ENCODE assay signal across 8 cellular contexts in genomic region chr6:153032255-153032882, GRCh38. TPM values are rescaled to one million over a fixed set of nuclear protein-coding genes. Genes with fewer than 3 reads are reported as not detected.
DNase-seq lines count a peak whose midpoint lies in the region; ATAC-seq, FAIRE-seq and TF ChIP-seq lines count a peak whose summit lies in the region.

No MANE protein-coding gene starts in this region.

- TF ChIP-seq POLR2A in GM12878 (IDR thresholded peaks at IDR 0.05; ENCODE audit: low read depth, low read length), result no peak
- no peak for TF ChIP-seq POLR2A in right lobe of liver (IDR thresholded peaks at IDR 0.05)

- peak; percentile 35; the same call in 1 of the 2 replicates for TF ChIP-seq RAD21 in GM12878 (IDR thresholded peaks at IDR 0.05; ENCODE audit: insufficient read depth, low read depth, low read length)

- no peak overlapping the region for H3K4me3 Mint-ChIP-seq in stimulated activated effector memory CD8-positive, alpha-beta T cell treated with anti-CD3 and anti-CD28 coated beads, Interleukin-12 subunit alpha, Interleukin-12 subunit beta, amount 100 ng/mL, for 72 hours
- no peak overlapping the region for H3K4me3 Mint-ChIP-seq in activated naive CD4-positive, alpha-beta T cell treated with anti-CD3 and anti-CD28 coated beads, Interleukin-2, amount 10 ng/mL, durations not matched to agents 7 days and 5 days

- in situ Hi-C loops in GM12878 (cut with MboI), result loop anchor here (10.0 kb wide), 1 partner anchor 482 kb away; no protein-coding TSS in a partner anchor

- peak; percentile 46; the same call in 2 of the 3 replicates for ATAC-seq in GM12878
- ATAC-seq in right lobe of liver, result peak in 3 of 4 donors; percentile 31 to 72 (median 46)
- no peak for ATAC-seq in HG03565 (IDR thresholded peaks at IDR 0.05; ENCODE audit: unreplicated experiment)
- no peak for ATAC-seq in stimulated activated effector memory CD8-positive, alpha-beta T cell treated with anti-CD3 and anti-CD28 coated beads, Interleukin-12 subunit alpha, Interleukin-12 subunit beta, amount 100 ng/mL, for 72 hours

- H3K4me3 ChIP-seq in GM06990 (replicated peaks; ENCODE audit: low read depth, low read length) (no peak overlapping the region), Loucy (ENCODE audit: low read length, poor library complexity, severe bottlenecking) (no peak overlapping the region), GM12878 (no peak overlapping the region), right lobe of liver (no peak overlapping the region)

- no peak overlapping the region for H3K4me2 ChIP-seq in Loucy (ENCODE audit: low read depth, low read length, poor library complexity, severe bottlenecking)
- no peak overlapping the region for H3K4me2 ChIP-seq in GM12878 (ENCODE audit: control insufficient read depth, insufficient read depth)

- no peaks in the 10 kb centered on the region for H3K4me1 Mint-ChIP-seq in stimulated activated effector memory CD8-positive, alpha-beta T cell treated with anti-CD3 and anti-CD28 coated beads, Interleukin-12 subunit alpha, Interleukin-12 subunit beta, amount 100 ng/mL, for 72 hours
- H3K4me1 Mint-ChIP-seq in activated naive CD4-positive, alpha-beta T cell treated with anti-CD3 and anti-CD28 coated beads, Interleukin-2, amount 10 ng/mL, durations not matched to agents 7 days and 5 days, result no peaks in the 10 kb centered on the region

- H3K9ac ChIP-seq in Loucy (ENCODE audit: low read depth, low read length, poor library complexity, severe bottlenecking) (no peak overlapping the region), GM12878 (ENCODE audit: control insufficient read depth, insufficient read depth, low read length) (no peak overlapping the region)

- peak; percentile 3 for DNase-seq in GM06990 (ENCODE audit: extremely low read depth, insufficient read length)
- DNase-seq in GM12878 (ENCODE audit: low read depth, low spot score), result no peak
- DNase-seq in right lobe of liver, result no peak
- no peak for DNase-seq in stimulated activated effector memory CD8-positive, alpha-beta T cell treated with anti-CD3 and anti-CD28 coated beads, Interleukin-12 subunit alpha, Interleukin-12 subunit beta, amount 100 ng/mL, for 72 hours (ENCODE audit: low spot score in 2 of 2)
- no peak for DNase-seq in HPDE6-E6E7 (ENCODE audit: extremely low spot score)
- DNase-seq in activated naive CD4-positive, alpha-beta T cell treated with anti-CD3 and anti-CD28 coated beads, Interleukin-2, amount 10 ng/mL, durations not matched to agents 7 days and 5 days, result no peak

- H3K9me3 ChIP-seq in Loucy (ENCODE audit: insufficient read depth, low read depth, low read length) (no peaks in the 10 kb centered on the region), GM12878 (replicated peaks; ENCODE audit: control insufficient read depth, insufficient read depth, low read length) (no peaks in the 10 kb centered on the region), right lobe of liver (no peaks in the 10 kb centered on the region)

- H3K27me3 ChIP-seq in GM06990 (replicated peaks; ENCODE audit: control insufficient read depth, insufficient read depth, low read length) (no peaks in the 10 kb centered on the region), Loucy (ENCODE audit: insufficient read depth, low read length, poor library complexity, severe bottlenecking) (no peaks in the 10 kb centered on the region), GM12878 (replicated peaks in 1 of 2; ENCODE audit: control insufficient read depth in 2 of 2, insufficient read depth in 2 of 2, low read length in 1 of 2) (peaks cover 0 to 3% of the 10 kb centered on the region in 2 experiments; a peak in 1 of 4 replicates), right lobe of liver (no peaks in the 10 kb centered on the region)

- no peaks in the 10 kb centered on the region for H3K4me1 ChIP-seq in Loucy (ENCODE audit: insufficient read depth, low read length, poor library complexity, severe bottlenecking)
- H3K4me1 ChIP-seq in GM12878 (ENCODE audit: control insufficient read depth, insufficient read depth, low read length), result no peaks in the 10 kb centered on the region
- H3K4me1 ChIP-seq in right lobe of liver, result peaks cover 0 to 5% (median 0%) of the 10 kb centered on the region in 4 donors

- H3K27ac ChIP-seq in GM12878 (ENCODE audit: control insufficient read depth, insufficient read depth) (no peak overlapping the region), right lobe of liver (no peak overlapping the region)

- BruUV-seq in GM12878 (replicated peaks; lab: Mats Ljungman, UMichigan), result no TSS peak

- H2AFZ ChIP-seq in Loucy (ENCODE audit: low read length) (0 out of 2 replicates have a peak overlapping the region, but pooled peaks have one; percentile 41), GM12878 (ENCODE audit: control insufficient read depth, low read depth, low read length) (no peak overlapping the region)

- CTCF ChIA-PET in GM12878 (lab: Yijun Ruan, JAX), result interaction anchor here (0.7 to 3.9 kb wide), 16 partner anchors 9 to 916 kb away, joined by 3 to 30 read pairs (median 4); no protein-coding TSS in a partner anchor
- CTCF ChIA-PET in activated naive CD4-positive, alpha-beta T cell treated with anti-CD3 and anti-CD28 coated beads, Interleukin-2, amount 10 ng/mL, durations not matched to agents 7 days and 5 days (lab: Charles Lee), result interaction anchor here (1.2 kb wide), 1 partner anchor 916 kb away, joined by 3 read pairs; no protein-coding TSS in a partner anchor

- H3K9me2 ChIP-seq in Loucy (replicated peaks; ENCODE audit: low read depth, low read length), result no peaks in the 10 kb centered on the region

- WGBS in GM12878 (ENCODE audit: insufficient coverage, insufficient replicate concordance, low lambda C conversion rate, missing lambda C conversion rate), result 55% methylated on average over 9 of the region's 9 CpGs
- 52% methylated on average over 9 of the region's 9 CpGs for WGBS in right lobe of liver (ENCODE audit: insufficient coverage, low coverage, low lambda C conversion rate, missing lambda C conversion rate)

- TF ChIP-seq EP300 in GM12878 (IDR thresholded peaks at IDR 0.05; ENCODE audit: borderline replicate concordance in 1 of 2, control insufficient read depth in 1 of 2, low read depth in 2 of 2, low read length in 2 of 2), result no peak

- no peaks in the 10 kb centered on the region for H3K9me3 Mint-ChIP-seq in stimulated activated effector memory CD8-positive, alpha-beta T cell treated with anti-CD3 and anti-CD28 coated beads, Interleukin-12 subunit alpha, Interleukin-12 subunit beta, amount 100 ng/mL, for 72 hours
- H3K9me3 Mint-ChIP-seq in activated naive CD4-positive, alpha-beta T cell treated with anti-CD3 and anti-CD28 coated beads, Interleukin-2, amount 10 ng/mL, durations not matched to agents 7 days and 5 days, result no peaks in the 10 kb centered on the region

- RAD21 ChIA-PET in GM12878 (lab: Charles Lee; ENCODE audit: unreplicated experiment), result interaction anchor here (0.7 to 1.1 kb wide), 9 partner anchors 9 to 1014 kb away, joined by 3 to 9 read pairs (median 3); no protein-coding TSS in a partner anchor

- no peaks in the 10 kb centered on the region for H3F3A ChIP-seq in Loucy (ENCODE audit: low read depth)

- H3K79me2 ChIP-seq in Loucy (ENCODE audit: insufficient read depth, low read length), result no peaks in the 10 kb centered on the region
- no peaks in the 10 kb centered on the region for H3K79me2 ChIP-seq in GM12878 (ENCODE audit: control insufficient read depth, insufficient read depth, low read length)

- FAIRE-seq in GM12878 (lab: Jason Lieb, UNC), result no peak

- no peak overlapping the region for H3K27ac Mint-ChIP-seq in stimulated activated effector memory CD8-positive, alpha-beta T cell treated with anti-CD3 and anti-CD28 coated beads, Interleukin-12 subunit alpha, Interleukin-12 subunit beta, amount 100 ng/mL, for 72 hours
- no peak overlapping the region for H3K27ac Mint-ChIP-seq in activated naive CD4-positive, alpha-beta T cell treated with anti-CD3 and anti-CD28 coated beads, Interleukin-2, amount 10 ng/mL, durations not matched to agents 7 days and 5 days

- H4K20me1 ChIP-seq in Loucy (ENCODE audit: insufficient read depth, low read length, poor library complexity, severe bottlenecking) (no peaks in the 10 kb centered on the region), GM12878 (ENCODE audit: control insufficient read depth, insufficient read depth) (no peaks in the 10 kb centered on the region)

- H3K36me3 Mint-ChIP-seq in stimulated activated effector memory CD8-positive, alpha-beta T cell treated with anti-CD3 and anti-CD28 coated beads, Interleukin-12 subunit alpha, Interleukin-12 subunit beta, amount 100 ng/mL, for 72 hours, result no peaks in the 10 kb centered on the region
- H3K36me3 Mint-ChIP-seq in activated naive CD4-positive, alpha-beta T cell treated with anti-CD3 and anti-CD28 coated beads, Interleukin-2, amount 10 ng/mL, durations not matched to agents 7 days and 5 days, result no peaks in the 10 kb centered on the region

- POLR2A ChIA-PET in GM12878 (lab: Charles Lee), result interaction anchor here (0.7 kb wide), 1 partner anchor 54 kb away, joined by 3 read pairs; no protein-coding TSS in a partner anchor

- H3K36me3 ChIP-seq in GM06990 (ENCODE audit: control insufficient read depth, insufficient read depth, low read length) (no peaks in the 10 kb centered on the region), Loucy (ENCODE audit: insufficient read depth, low read length) (no peaks in the 10 kb centered on the region), GM12878 (ENCODE audit: control insufficient read depth in 2 of 2, insufficient read depth in 2 of 2, low read length in 1 of 2) (no peaks in the 10 kb centered on the region), right lobe of liver (no peaks in the 10 kb centered on the region)

- peaks cover 6% of the 10 kb centered on the region for H3K27me3 Mint-ChIP-seq in activated naive CD4-positive, alpha-beta T cell treated with anti-CD3 and anti-CD28 coated beads, Interleukin-2, amount 10 ng/mL, durations not matched to agents 7 days and 5 days

- intact Hi-C loops in GM12878 (cut with micrococcal nuclease; ENCODE audit: unreplicated experiment), result loop anchor here (1.0 to 10.0 kb wide), 4 partner anchors 202 to 912 kb away; no protein-coding TSS in a partner anchor
- intact Hi-C loops in right lobe of liver (cut with DNase I), result loop anchor here (10.0 kb wide), 1 partner anchor 482 kb away; no protein-coding TSS in a partner anchor

- SMC1A ChIA-PET in GM12878 (lab: Charles Lee; ENCODE audit: uncharacterized antibody, unreplicated experiment), result interaction anchor here (0.6 to 1.3 kb wide), 7 partner anchors 58 to 480 kb away, joined by 3 to 7 read pairs (median 3); no protein-coding TSS in a partner anchor

- TF ChIP-seq CTCF in GM06990 (IDR thresholded peaks at IDR 0.05; ENCODE audit: insufficient read depth, low read length, poor library complexity, severe bottlenecking) (peak; percentile 26), Loucy (conservative IDR thresholded peaks at IDR 0.05; ENCODE audit: low read length) (peak; percentile 78), GM12878 (IDR thresholded peaks at IDR 0.05 in 2 of 3, conservative IDR thresholded peaks at IDR 0.05 in 1 of 3; ENCODE audit: control insufficient read depth in 2 of 3, extremely low read depth in 1 of 3, insufficient read depth in 1 of 3, low read depth in 3 of 3, low read length in 3 of 3) (peak in 2 of 3 experiments; percentile 13; a peak in 3 of 6 replicates), right lobe of liver (IDR thresholded peaks at IDR 0.05) (peak; percentile 43 to 55 (median 50))

RNA-seq across cellular contexts. Expression of gene MTRF1L, which starts 29.9 kb away (rescaled TPM):
- 47.7 and 51.3 TPM in 2 replicates for total RNA-seq in GM12878 (2013; cell fraction: nucleolus; rRNA removed)
- total RNA-seq in GM12878 (2014; rRNA removed) (12.5 and 13.0 TPM in 2 replicates), GM12878 (2014; rRNA removed; fragmentation: Illumina TruSeq; extraction: Trizol) (15.4 and 15.6 TPM in 2 replicates), GM12878 (2021) (18.9 and 19.3 TPM in 2 replicates), right lobe of liver (10 to 100 TPM in 3 of 6 experiments, 1 to 10 TPM in 3; 6.1 to 16.8 (median 9.7) TPM)
- 6.7 TPM for polyA plus RNA-seq in GM12878 (2011; ENCODE audit: low read depth)
- polyA plus RNA-seq in GM12878 (2011; rRNA removed) (16.9 and 24.7 TPM in 2 replicates), GM12878 (2014; fragmentation: Illumina TruSeq; extraction: Trizol) (16.6 and 18.5 TPM in 2 replicates), GM12878 (2014; fragmentation: Nextera tagmentation; extraction: Ambion mirVana) (1 to 10 TPM; 5.1 to 9.0 TPM), GM12878 (2014; rRNA removed) (12.6 and 12.8 TPM in 2 replicates), GM12878 (2016; fragmentation: Nextera tagmentation; extraction: Ambion mirVana) (10 to 100 TPM; 20.5 to 21.6 TPM)
- polyA plus RNA-seq in GM12878 (2011; cell fraction: cytosol; rRNA removed), result 6.0 and 6.1 TPM in 2 replicates
- 15.5 and 15.9 TPM in 2 replicates for polyA plus RNA-seq in GM12878 (2011; cell fraction: nucleus; rRNA removed)
- polyA plus RNA-seq in GM12878 (2012), result 10.3 and 12.5 TPM in 2 replicates
- 6.8 and 11.8 TPM in 2 replicates for polyA minus RNA-seq in GM12878 (2011; rRNA and poly(A)+ RNA removed)
- polyA minus RNA-seq in GM12878 (2011; cell fraction: cytosol; rRNA and poly(A)+ RNA removed), result 4.0 and 4.6 TPM in 2 replicates
- 26.4 and 34.2 TPM in 2 replicates for polyA minus RNA-seq in GM12878 (2011; cell fraction: nucleus; rRNA and poly(A)+ RNA removed)

RNA-seq across cellular contexts. Expression of gene FBXO5, which starts 49.5 kb away (rescaled TPM):
- total RNA-seq in GM12878 (2013; cell fraction: nucleolus; rRNA removed), result 23.9 and 24.4 TPM in 2 replicates
- 30.7 and 36.5 TPM in 2 replicates for total RNA-seq in GM12878 (2014; rRNA removed)
- total RNA-seq in GM12878 (2014; rRNA removed; fragmentation: Illumina TruSeq; extraction: Trizol), result 48.0 and 48.2 TPM in 2 replicates
- 35.6 and 37.5 TPM in 2 replicates for total RNA-seq in GM12878 (2021)
- polyA plus RNA-seq in GM12878 (2011; ENCODE audit: low read depth), result 12.0 TPM
- 37.9 and 69.7 TPM in 2 replicates for polyA plus RNA-seq in GM12878 (2011; rRNA removed)
- polyA plus RNA-seq in GM12878 (2011; cell fraction: cytosol; rRNA removed), result 17.2 and 19.3 TPM in 2 replicates
- polyA plus RNA-seq in GM12878 (2011; cell fraction: nucleus; rRNA removed), result 18.4 and 21.7 TPM in 2 replicates
- 20.8 and 23.5 TPM in 2 replicates for polyA plus RNA-seq in GM12878 (2012)
- 53.0 and 62.5 TPM in 2 replicates for polyA plus RNA-seq in GM12878 (2014; fragmentation: Illumina TruSeq; extraction: Trizol)
- polyA plus RNA-seq in GM12878 (2014; fragmentation: Nextera tagmentation; extraction: Ambion mirVana), result 10 to 100 TPM; 13.6 to 19.3 TPM
- 25.9 and 32.4 TPM in 2 replicates for polyA plus RNA-seq in GM12878 (2014; rRNA removed)
- 10 to 100 TPM; 57.2 to 62.2 TPM for polyA plus RNA-seq in GM12878 (2016; fragmentation: Nextera tagmentation; extraction: Ambion mirVana)
- 17.4 and 23.8 TPM in 2 replicates for polyA minus RNA-seq in GM12878 (2011; rRNA and poly(A)+ RNA removed)
- 12.2 and 14.2 TPM in 2 replicates for polyA minus RNA-seq in GM12878 (2011; cell fraction: cytosol; rRNA and poly(A)+ RNA removed)
- 15.0 and 24.7 TPM in 2 replicates for polyA minus RNA-seq in GM12878 (2011; cell fraction: nucleus; rRNA and poly(A)+ RNA removed)
- total RNA-seq in right lobe of liver, result 1 to 10 TPM in 5 of 6 experiments, under 1 TPM in 1; 0.97 to 3.0 (median 2.5) TPM

Comparison
In these comparisons a context has a peak if more than half of its experiments do, and no peak if none do; other contexts are left out.
1. CTCF ChIP-seq: peak in every context shown above with its lines; median percentile 78 in Loucy; 50 in right lobe of liver; 26 in GM06990; 13 in GM12878.
2. ATAC-seq: peak in GM12878 (single experiment) and right lobe of liver (3 of 4); none in HG03565 (single experiment) and stimulated activated effector memory CD8-positive, alpha-beta T cell treated with anti-CD3 and anti-CD28 coated beads, Interleukin-12 subunit alpha, Interleukin-12 subunit beta, amount 100 ng/mL, for 72 hours (single experiment).
3. RNA of gene FBXO5, which starts 49.5 kb away (total RNA-seq): 23.9 to 48.2 TPM in GM12878; 0.97 to 3.0 TPM in right lobe of liver; every median in the first group is over 4 times any median in the second.